Comparison of ENCODE assay signal across 8 cellular contexts in genomic region chr6:43174263-43175112, GRCh38.
DNase-seq lines count a peak whose midpoint lies in the region; ATAC-seq and FAIRE-seq lines count a peak whose summit lies in the region.

No MANE protein-coding gene starts in this region.

- ATAC-seq in GM19025 (IDR thresholded peaks at IDR 0.05; ENCODE audit: low read depth, unreplicated experiment) = peak; percentile 68
- peak; percentile 63 for ATAC-seq in HG03280 (IDR thresholded peaks at IDR 0.05; ENCODE audit: unreplicated experiment)
- ATAC-seq in activated CD4-positive, CD25-positive, alpha-beta regulatory T cell treated with anti-CD3 and anti-CD28 coated beads, Interleukin-2, amount 50 U/mL, for 24 hours = peak; percentile 75 to 78

- peak; percentile 91 for FAIRE-seq in islet of Langerhans (lab: Jason Lieb, UNC)

- peak; percentile 99 for DNase-seq in AG08396 (ENCODE audit: low spot score)
- peak; percentile 60 for DNase-seq in NCI-H345 (lab: John Stamatoyannopoulos, UW)
- DNase-seq in cerebellar cortex (ENCODE audit: low spot score) = peak; percentile 99
- peak; percentile 85 to 93 for DNase-seq in stimulated activated CD4-positive, alpha-beta T cell treated with anti-CD3 and anti-CD28 coated beads, Interleukin-12 subunit alpha, Interleukin-12 subunit beta, amount 100 ng/mL, for 24 hours (ENCODE audit: low read depth in 2 of 2)

Comparison
In these comparisons a context has a peak if more than half of its experiments do, and no peak if none do; other contexts are left out.
1. Peak in every context shown above with its lines: DNase-seq and ATAC-seq.